In the genomic region with DNA sequence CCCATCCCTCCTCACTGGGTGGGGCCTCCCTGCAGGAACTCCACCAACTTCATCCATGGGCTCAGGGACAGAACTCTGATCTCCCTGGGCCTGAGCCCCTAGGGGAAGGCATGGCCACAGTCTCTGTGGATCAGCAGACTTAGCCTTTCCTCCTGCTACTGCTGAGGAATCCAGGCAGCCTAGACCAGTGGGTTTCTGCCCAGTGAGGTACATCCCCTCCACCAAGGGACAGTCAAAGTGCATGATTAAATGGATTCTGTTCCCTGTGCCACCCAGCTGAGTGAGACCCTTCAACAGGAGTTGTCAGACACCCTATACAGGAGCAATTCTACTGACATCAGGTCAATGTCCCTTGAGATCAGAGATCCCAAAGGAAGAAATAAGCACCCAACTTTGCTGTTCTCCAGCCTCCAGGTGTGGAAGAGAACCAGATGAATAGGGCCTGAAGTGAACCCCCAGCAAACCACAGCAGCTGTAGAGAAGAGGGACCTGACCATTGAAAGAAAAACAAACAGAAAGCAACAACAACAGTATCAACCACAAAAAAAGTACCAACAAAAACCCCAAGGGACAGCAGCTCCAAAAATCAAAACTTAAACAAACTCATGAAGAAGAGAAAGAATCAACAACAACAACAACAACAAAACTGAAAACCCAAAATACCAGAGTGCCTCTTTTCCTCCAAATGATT, we compare ENCODE assay signal across 22 cellular contexts.
DNase-seq lines count a peak whose midpoint lies in the region; ATAC-seq, FAIRE-seq and TF ChIP-seq lines count a peak whose summit lies in the region.
"Had no signal": no experiment of that assay in that cellular context is flagged by ENCODE, and none has a peak within 500 bp of the region (broad histone marks: within the 10 kb centered on the region; RNA-seq: fewer than 3 reads in every experiment).

No MANE protein-coding gene starts in this region.

- no peak overlapping the region for H2AFZ ChIP-seq in SK-N-SH (ENCODE audit: low read depth)
- H2AFZ ChIP-seq: PC-9 had no signal

- CTCF ChIA-PET in SK-N-SH (lab: Yijun Ruan, JAX) = no interaction called here

- H3K36me3 ChIP-seq in testis (ENCODE audit: low read depth, missing control alignments) (no peaks in the 10 kb centered on the region), SK-N-SH (replicated peaks in 1 of 2; ENCODE audit: control insufficient read depth in 1 of 2, insufficient read depth in 2 of 2, low read length in 1 of 2) (peaks cover 0 to 6% of the 10 kb centered on the region in 2 experiments)
- H3K36me3 ChIP-seq: adrenal gland had no signal

- TF ChIP-seq EP300 in SK-N-SH (IDR thresholded peaks at IDR 0.05; ENCODE audit: borderline replicate concordance in 1 of 2, low read depth in 1 of 2, low read length in 1 of 2) = no peak

- POLR2A ChIA-PET in SK-N-SH (lab: Yijun Ruan, JAX) = no interaction called here

- H3K4me3 ChIP-seq in GM12865 (ENCODE audit: low read depth, low read length) = no peak overlapping the region
- no peak overlapping the region for H3K4me3 ChIP-seq in testis
- no peak overlapping the region for H3K4me3 ChIP-seq in SK-N-SH (ENCODE audit: low read depth in 2 of 2, low read length in 1 of 2)
- H3K4me3 ChIP-seq: adrenal gland, coronary artery, lung, PC-9 had no signal

- DNase-seq in GM12865 (ENCODE audit: low read depth) (peak; percentile 45), GM19239 (ENCODE audit: insufficient read length, low spot score) (no peak), NCI-H2171 (lab: John Stamatoyannopoulos, UW) (no peak), testis (no peak), SK-N-SH (no peak)
- DNase-seq: activated T-cell treated with anti-CD3 and anti-CD28 coated beads, Interleukin-2, amount 50 U/mL, for 24 hours; adrenal gland; COR-L47; DMS79 treated with DMSO at 0.1 percent for 48 hours; HFFc6; kidney; NCI-H1105 treated with DMSO at 0.1 percent for 48 hours; NCI-H2081 treated with DMSO at 0.1 percent for 48 hours; NCI-H446; PC-9; T-cell had no signal

- H3K9ac ChIP-seq in SK-N-SH = no peak overlapping the region

- ATAC-seq in GM21723 (IDR thresholded peaks at IDR 0.05; ENCODE audit: unreplicated experiment) = peak; percentile 72
- ATAC-seq in HG03039 (IDR thresholded peaks at IDR 0.05; ENCODE audit: unreplicated experiment) = peak; percentile 51
- ATAC-seq in GM18868 (IDR thresholded peaks at IDR 0.05; ENCODE audit: unreplicated experiment) = no peak
- ATAC-seq: activated CD4-positive, CD25-positive, alpha-beta regulatory T cell treated with anti-CD3 and anti-CD28 coated beads, Interleukin-2, amount 50 U/mL, for 24 hours; T-cell had no signal

- H3F3A ChIP-seq in SK-N-SH (replicated peaks; ENCODE audit: insufficient read depth) = no peaks in the 10 kb centered on the region

- H3K27me3 ChIP-seq in testis = no peaks in the 10 kb centered on the region
- no peaks in the 10 kb centered on the region for H3K27me3 ChIP-seq in SK-N-SH (ENCODE audit: insufficient read depth)
- H3K27me3 ChIP-seq: adrenal gland had no signal

- FAIRE-seq in GM19239 (lab: Jason Lieb, UNC) = peak; percentile 89
- FAIRE-seq: kidney had no signal

- H3K4me1 ChIP-seq in testis (no peaks in the 10 kb centered on the region), SK-N-SH (ENCODE audit: control insufficient read depth in 1 of 2, insufficient read depth in 2 of 2, low read depth in 1 of 2, low read length in 1 of 2) (no peaks in the 10 kb centered on the region)
- H3K4me1 ChIP-seq: adrenal gland had no signal

- TF ChIP-seq POLR2A in testis (IDR thresholded peaks at IDR 0.05) = no peak

- TF ChIP-seq CTCF in GM12865 (IDR thresholded peaks at IDR 0.05; ENCODE audit: insufficient read depth, low read depth, low read length, missing control alignments) = no peak
- TF ChIP-seq CTCF in testis (IDR thresholded peaks at IDR 0.05) = no peak
- TF ChIP-seq CTCF in SK-N-SH (IDR thresholded peaks at IDR 0.05) = no peak

- TF ChIP-seq RAD21 in SK-N-SH (IDR thresholded peaks at IDR 0.05; ENCODE audit: low read length) = no peak

- H3K9me2 ChIP-seq in SK-N-SH = no peaks in the 10 kb centered on the region

- H4K20me1 ChIP-seq in SK-N-SH (ENCODE audit: insufficient read depth) = no peaks in the 10 kb centered on the region

- intact Hi-C loops in testis (cut with DNase I; ENCODE audit: low total_unique reads) = no loop called here

- no peak overlapping the region for H3K27ac ChIP-seq in testis
- H3K27ac ChIP-seq in SK-N-SH (ENCODE audit: low read depth in 2 of 2, low read length in 1 of 2) = no peak overlapping the region
- H3K27ac ChIP-seq: adrenal gland, coronary artery, PC-9 had no signal

- H3K9me3 ChIP-seq in testis (no peaks in the 10 kb centered on the region), SK-N-SH (0 out of 2 replicates have a peak, but pooled peaks cover 11% of the 10 kb centered on the region)

- no peak overlapping the region for H3K4me2 ChIP-seq in SK-N-SH
- H3K4me2 ChIP-seq: PC-9 had no signal

- no peaks in the 10 kb centered on the region for H3K79me2 ChIP-seq in SK-N-SH (ENCODE audit: insufficient read depth)

TF ChIP-seq in SK-N-SH, 30 proteins besides CTCF, POLR2A, EP300 and RAD21:
- TF ChIP-seq, protein P1, sequence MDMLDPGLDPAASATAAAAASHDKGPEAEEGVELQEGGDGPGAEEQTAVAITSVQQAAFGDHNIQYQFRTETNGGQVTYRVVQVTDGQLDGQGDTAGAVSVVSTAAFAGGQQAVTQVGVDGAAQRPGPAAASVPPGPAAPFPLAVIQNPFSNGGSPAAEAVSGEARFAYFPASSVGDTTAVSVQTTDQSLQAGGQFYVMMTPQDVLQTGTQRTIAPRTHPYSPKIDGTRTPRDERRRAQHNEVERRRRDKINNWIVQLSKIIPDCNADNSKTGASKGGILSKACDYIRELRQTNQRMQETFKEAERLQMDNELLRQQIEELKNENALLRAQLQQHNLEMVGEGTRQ (IDR thresholded peaks at IDR 0.05; ENCODE audit: borderline replicate concordance, low read depth, low read length) = no peak
- TF ChIP-seq RCOR1 (IDR thresholded peaks at IDR 0.05; ENCODE audit: low read length) (no peak), TEAD4 (IDR thresholded peaks at IDR 0.05; ENCODE audit: borderline replicate concordance, insufficient read depth) (no peak), RFX5 (IDR thresholded peaks at IDR 0.05; ENCODE audit: low read length) (no peak), FOXM1 (IDR thresholded peaks at IDR 0.05; ENCODE audit: low read depth) (no peak)
